Comparison of ENCODE assay signal across 8 cellular contexts in the genomic region with DNA sequence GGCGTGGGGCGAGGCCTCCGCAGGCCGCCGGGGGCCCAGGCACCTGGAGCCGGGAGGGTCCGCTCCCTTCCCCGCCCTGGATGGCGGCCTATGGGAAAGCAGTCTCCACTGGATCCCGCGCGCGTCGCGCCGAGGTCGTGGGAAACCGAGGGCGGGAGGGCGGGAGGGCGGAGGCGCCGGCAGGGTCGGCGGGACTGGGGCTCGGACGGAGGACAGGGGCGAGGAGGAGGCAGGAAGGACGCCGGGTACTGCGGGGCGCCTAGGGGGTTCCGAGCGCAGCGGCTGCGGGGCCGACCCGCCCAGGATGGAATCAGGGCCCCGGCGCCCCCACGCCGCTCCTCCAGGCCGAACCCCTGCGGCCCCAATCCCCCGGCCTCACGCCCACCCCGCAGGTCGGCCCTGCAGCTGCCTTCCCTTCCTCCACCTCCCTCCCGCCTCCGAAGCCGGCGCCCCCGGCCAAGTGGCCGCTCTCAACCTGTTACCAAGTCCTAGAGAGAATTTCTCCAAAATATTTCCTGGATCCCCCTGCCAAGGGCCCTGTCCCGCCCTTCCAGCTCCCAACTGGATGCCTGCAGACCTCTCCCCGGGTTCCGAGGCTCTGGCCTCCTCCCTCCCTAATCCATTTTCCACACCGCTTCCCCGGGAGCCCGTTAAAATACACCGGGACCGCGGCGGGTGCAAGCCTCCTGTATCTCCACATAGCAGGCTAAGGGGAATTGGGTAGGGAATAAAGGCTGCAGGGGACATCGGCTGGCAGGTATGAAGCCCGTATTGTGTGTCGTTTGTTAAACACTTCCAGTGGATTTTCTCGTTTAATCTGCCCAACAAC.
DNase-seq lines count a peak whose midpoint lies in the region; ATAC-seq lines count a peak whose summit lies in the region.

No MANE protein-coding gene starts in this region.

- ATAC-seq in left ventricle myocardium superior, result peak; percentile 58
- no peak for ATAC-seq in GM21423 (IDR thresholded peaks at IDR 0.05; ENCODE audit: unreplicated experiment)

- peaks cover 3% of the 10 kb centered on the region for H3K27me3 Mint-ChIP-seq in activated naive CD4-positive, alpha-beta T cell treated with anti-CD3 and anti-CD28 coated beads, Interleukin-2, amount 50 U/mL, for 24 hours

- no peaks in the 10 kb centered on the region for H3K4me1 ChIP-seq in rectal smooth muscle tissue (ENCODE audit: control insufficient read depth, insufficient read depth, low read length)

- no peaks in the 10 kb centered on the region for H3K9me3 Mint-ChIP-seq in activated naive CD4-positive, alpha-beta T cell treated with anti-CD3 and anti-CD28 coated beads, Interleukin-2, amount 50 U/mL, for 24 hours

- no peak overlapping the region for H3K9ac ChIP-seq in rectal smooth muscle tissue (ENCODE audit: low read length)

- H3K4me3 ChIP-seq in rectal smooth muscle tissue (ENCODE audit: low read length), result peak overlapping the region; percentile 44

- H3K4me1 Mint-ChIP-seq in activated naive CD4-positive, alpha-beta T cell treated with anti-CD3 and anti-CD28 coated beads, Interleukin-2, amount 50 U/mL, for 24 hours, result peaks cover 61% of the 10 kb centered on the region

- in situ Hi-C loops in KBM-7 (cut with MboI; ENCODE audit: low pct_unique_long_range_greater_than_20kb, low sequenced_read_pairs), result no loop called here

- H3K36me3 Mint-ChIP-seq in activated naive CD4-positive, alpha-beta T cell treated with anti-CD3 and anti-CD28 coated beads, Interleukin-2, amount 50 U/mL, for 24 hours, result no peaks in the 10 kb centered on the region

- peaks cover 2% of the 10 kb centered on the region for H3K27me3 ChIP-seq in rectal smooth muscle tissue (ENCODE audit: control insufficient read depth, insufficient read depth, low read length)

- H3K27ac ChIP-seq in rectal smooth muscle tissue (ENCODE audit: low read depth, low read length), result no peak overlapping the region

- intact Hi-C loops in left ventricle myocardium superior (cut with micrococcal nuclease), result no loop called here

- H3K27ac Mint-ChIP-seq in activated naive CD4-positive, alpha-beta T cell treated with anti-CD3 and anti-CD28 coated beads, Interleukin-2, amount 50 U/mL, for 24 hours, result peak overlapping the region; percentile 41

- H3K36me3 ChIP-seq in rectal smooth muscle tissue (ENCODE audit: control insufficient read depth, insufficient read depth, low read length), result peaks cover 4% of the 10 kb centered on the region

- peak overlapping the region; percentile 87 for H3K4me3 Mint-ChIP-seq in activated naive CD4-positive, alpha-beta T cell treated with anti-CD3 and anti-CD28 coated beads, Interleukin-2, amount 50 U/mL, for 24 hours

- peak; percentile 28 for DNase-seq in DMS79 treated with DMSO at 0.1 percent for 48 hours (lab: John Stamatoyannopoulos, UW)
- DNase-seq in DMS79 (lab: John Stamatoyannopoulos, UW), result no peak
- peak; percentile 50 for DNase-seq in left ventricle myocardium superior
- DNase-seq in SIG-M5 treated with dmso at 0.1 percent for 504 hours (lab: John Stamatoyannopoulos, UW; ENCODE audit: unreplicated experiment), result no peak
- no peak for DNase-seq in KBM-7

Comparison
In these comparisons a context has a peak if more than half of its experiments do, and no peak if none do; other contexts are left out.
1. DNase-seq: peak in DMS79 treated with DMSO at 0.1 percent for 48 hours (single experiment) and left ventricle myocardium superior (single experiment); none in DMS79 (single experiment), SIG-M5 treated with dmso at 0.1 percent for 504 hours (single experiment) and KBM-7 (single experiment).